Comparison of ENCODE assay signal across 1 cellular context in genomic region chr6:45432944-45433343, GRCh38.
TF ChIP-seq lines count a peak whose summit lies in the region.

No MANE protein-coding gene starts in this region.

TF ChIP-seq in IMR-90, 13 proteins besides CTCF, POLR2A, EP300 and RAD21:
- TF ChIP-seq BHLHE40 (IDR thresholded peaks at IDR 0.05; ENCODE audit: low read depth, low read length) (no peak), SMC3 (IDR thresholded peaks at IDR 0.05; ENCODE audit: low read depth, low read length) (no peak), RFX5 (IDR thresholded peaks at IDR 0.05; ENCODE audit: low read depth, low read length) (no peak), MAZ (IDR thresholded peaks at IDR 0.05; ENCODE audit: borderline replicate concordance, low read depth, low read length) (no peak), RCOR1 (IDR thresholded peaks at IDR 0.05; ENCODE audit: insufficient replicate concordance, low read length) (no peak)
